ENCODE assay signal across 8 cellular contexts in the genomic region with DNA sequence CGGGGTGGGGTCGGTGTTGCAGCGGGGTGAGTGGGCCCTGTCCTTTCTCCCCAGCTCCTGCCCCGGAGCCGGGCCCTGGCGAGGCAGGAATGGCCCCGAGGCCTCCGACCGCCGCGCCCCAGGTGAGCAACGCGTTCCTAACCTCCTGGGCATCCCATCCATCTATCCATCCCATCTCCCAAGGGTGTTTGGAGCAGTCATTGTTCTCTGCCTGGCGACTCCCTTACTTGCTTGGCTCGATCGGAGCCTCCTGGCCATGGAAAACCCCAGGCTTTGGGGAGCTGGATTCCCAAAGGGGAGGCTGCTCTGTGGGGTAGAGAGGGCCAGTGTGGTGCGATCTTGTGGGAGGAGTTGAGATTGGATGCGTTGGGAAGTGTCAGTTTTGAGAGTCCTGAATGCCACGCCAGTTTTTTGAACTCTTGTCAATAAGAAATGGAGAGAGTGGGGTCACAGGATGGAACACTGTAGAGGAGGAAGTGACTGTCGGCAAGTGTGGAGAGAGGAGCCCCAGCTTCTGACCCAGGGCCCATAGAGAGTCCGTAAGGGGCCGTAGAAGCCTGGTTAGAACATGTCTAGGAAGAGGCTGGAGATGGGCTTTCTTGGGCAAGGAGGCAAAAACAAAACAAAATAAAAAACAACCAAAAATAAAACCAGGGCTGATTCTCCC. TPM values are rescaled to one million over a fixed set of nuclear protein-coding genes. Genes with fewer than 3 reads are reported as not detected.
DNase-seq lines count a peak whose midpoint lies in the region; ATAC-seq and TF ChIP-seq lines count a peak whose summit lies in the region.

No MANE protein-coding gene starts in this region.

- H3K27me3 ChIP-seq in RWPE2 (ENCODE audit: insufficient read depth, poor library complexity, severe bottlenecking) (no peaks in the 10 kb centered on the region), duodenal mucosa (ENCODE audit: control insufficient read depth in 1 of 2, insufficient read depth in 2 of 2, low read length in 2 of 2) (no peaks in the 10 kb centered on the region)

- H3K4me1 Mint-ChIP-seq in mesothelial cell of epicardium: peaks cover 11% of the 10 kb centered on the region
- H3K4me1 Mint-ChIP-seq in type B pancreatic cell (ENCODE audit: unreplicated experiment): peaks cover 11% of the 10 kb centered on the region

- ATAC-seq in HG02610 (IDR thresholded peaks at IDR 0.05; ENCODE audit: unreplicated experiment) (peak; percentile 15), RWPE2 (ENCODE audit: low read depth) (peak; percentile 68), HG02763 (IDR thresholded peaks at IDR 0.05; ENCODE audit: unreplicated experiment) (no peak), HG03520 (IDR thresholded peaks at IDR 0.05; ENCODE audit: unreplicated experiment) (no peak)

- H3K4me3 ChIP-seq in GM12865 (ENCODE audit: low read depth, low read length) (peak overlapping the region; percentile 82), RWPE2 (ENCODE audit: severe bottlenecking) (peak overlapping the region; percentile 84), duodenal mucosa (ENCODE audit: low read depth in 1 of 2, low read length in 2 of 2) (peak overlapping the region; percentile 56 to 93)

- H3K9ac ChIP-seq in duodenal mucosa (ENCODE audit: low read depth in 1 of 2, low read length in 2 of 2): peak overlapping the region; percentile 63 to 66

- peak; percentile 39 for DNase-seq in GM12865 (ENCODE audit: low read depth)
- DNase-seq in RWPE2 (ENCODE audit: low spot score): no peak
- DNase-seq in mesothelial cell of epicardium (ENCODE audit: low spot score in 2 of 2, unreplicated experiment in 2 of 2): no peak
- no peak for DNase-seq in type B pancreatic cell (ENCODE audit: extremely low spot score, unreplicated experiment)

- H3K4me3 Mint-ChIP-seq in mesothelial cell of epicardium (peak overlapping the region; percentile 86), type B pancreatic cell (peak overlapping the region; percentile 98)

- H3K27ac ChIP-seq in RWPE2 (ENCODE audit: poor library complexity, severe bottlenecking) (peak overlapping the region; percentile 26), duodenal mucosa (ENCODE audit: low read depth, low read length) (no peak overlapping the region)

- H3K36me3 ChIP-seq in RWPE2 (ENCODE audit: low read depth) (peaks cover 34% of the 10 kb centered on the region), duodenal mucosa (ENCODE audit: control insufficient read depth in 1 of 2, insufficient read depth in 2 of 2, low read length in 2 of 2) (peaks cover 3 to 10% of the 10 kb centered on the region in 2 donors)

- TF ChIP-seq CTCF in GM12865 (IDR thresholded peaks at IDR 0.05; ENCODE audit: insufficient read depth, low read depth, low read length, missing control alignments): no peak
- TF ChIP-seq CTCF in RWPE2 (IDR thresholded peaks at IDR 0.05; ENCODE audit: poor library complexity, severe bottlenecking): no peak
- no peak for TF ChIP-seq CTCF in mesothelial cell of epicardium (IDR thresholded peaks at IDR 0.05; ENCODE audit: unreplicated experiment)
- TF ChIP-seq CTCF in type B pancreatic cell (conservative IDR thresholded peaks at IDR 0.05): no peak

- H3K36me3 Mint-ChIP-seq in mesothelial cell of epicardium (peaks cover 31% of the 10 kb centered on the region), type B pancreatic cell (peaks cover 55% of the 10 kb centered on the region)

- H3K9me3 ChIP-seq in RWPE2 (ENCODE audit: severe bottlenecking): no peaks in the 10 kb centered on the region
- H3K9me3 ChIP-seq in duodenal mucosa (ENCODE audit: control insufficient read depth in 1 of 2, low read length in 2 of 2): no peaks in the 10 kb centered on the region

- H3K4me1 ChIP-seq in RWPE2 (ENCODE audit: insufficient read depth, poor library complexity, severe bottlenecking) (peaks cover 3% of the 10 kb centered on the region), duodenal mucosa (ENCODE audit: control insufficient read depth in 1 of 2, insufficient read depth in 2 of 2, low read length in 2 of 2) (peaks cover 7 to 12% of the 10 kb centered on the region in 2 donors)

- H3K27me3 Mint-ChIP-seq in mesothelial cell of epicardium (ENCODE audit: low read depth) (no peaks in the 10 kb centered on the region), type B pancreatic cell (no peaks in the 10 kb centered on the region)

- H3K9me3 Mint-ChIP-seq in mesothelial cell of epicardium (peaks cover 9% of the 10 kb centered on the region), type B pancreatic cell (peaks cover 13% of the 10 kb centered on the region)

- peak overlapping the region; percentile 87 for H3K27ac Mint-ChIP-seq in mesothelial cell of epicardium
- peak overlapping the region; percentile 73 for H3K27ac Mint-ChIP-seq in type B pancreatic cell

RNA-seq across cellular contexts. Expression of a gene that starts 0.7 kb away (rescaled TPM):
- total RNA-seq in mesothelial cell of epicardium (40.3 to 45.2 TPM (median 41.6 TPM) in 3 replicates), type B pancreatic cell (ENCODE audit: low replicate concordance) (21.8 and 44.7 TPM in 2 replicates)

Comparison
In these comparisons a context has a peak if more than half of its experiments do, and no peak if none do; other contexts are left out.
1. ATAC-seq: peak in HG02610 (single experiment) and RWPE2 (single experiment); none in HG02763 (single experiment) and HG03520 (single experiment).
2. Peak in every context shown above with its lines, with median percentiles within 50 percentile points of each other: H3K4me3 ChIP-seq.